23 cellular contexts compared by ENCODE assay signal in genomic region chr6:140846518-140847277, GRCh38.
DNase-seq lines count a peak whose midpoint lies in the region; ATAC-seq, FAIRE-seq and TF ChIP-seq lines count a peak whose summit lies in the region.
"Had no signal": no experiment of that assay in that cellular context is flagged by ENCODE, and none has a peak within 500 bp of the region (broad histone marks: within the 10 kb centered on the region; RNA-seq: fewer than 3 reads in every experiment).

No MANE protein-coding gene starts in this region.

- no peaks in the 10 kb centered on the region for H3K9me2 ChIP-seq in HCT116 (ENCODE audit: insufficient read depth)

- H3K4me1 Mint-ChIP-seq in astrocyte (ENCODE audit: low read depth, unreplicated experiment): no peaks in the 10 kb centered on the region
- H3K4me1 Mint-ChIP-seq in glutamatergic neuron (ENCODE audit: low read depth, unreplicated experiment): no peaks in the 10 kb centered on the region
- no peaks in the 10 kb centered on the region for H3K4me1 Mint-ChIP-seq in stimulated activated memory B cell treated with anti-CD40 and anti-IgM and Interleukin-4, amounts not matched to agents 10 μg/mL and 1 μg/mL and 100 μg/mL, for 72 hours
- H3K4me1 Mint-ChIP-seq: activated B cell treated with CpG ODN at 0.5 μM for 24 hours; activated T-helper 17 cell treated with anti-CD3 and anti-CD28 coated beads, Interleukin-2, amount 50 U/mL, for 72 hours; immature natural killer cell had no signal

- H3K36me3 ChIP-seq in HCT116 (ENCODE audit: control insufficient read depth in 1 of 2, insufficient read depth in 2 of 2, low read length in 2 of 2) (peaks cover 0 to 5% of the 10 kb centered on the region in 2 experiments; a peak in 1 of 4 replicates), astrocyte (ENCODE audit: insufficient read depth, low read length) (no peaks in the 10 kb centered on the region), skeletal muscle satellite cell (ENCODE audit: insufficient read depth, low read length) (no peaks in the 10 kb centered on the region), adrenal gland (replicated peaks in 1 of 2) (no peaks in the 10 kb centered on the region)
- H3K36me3 ChIP-seq: suprapubic skin had no signal

- no peak for TF ChIP-seq POLR2A in HCT116 (IDR thresholded peaks at IDR 0.05; ENCODE audit: borderline replicate concordance, extremely low read depth, insufficient read depth, insufficient read length)
- TF ChIP-seq POLR2A in adrenal gland (IDR thresholded peaks at IDR 0.05): no peak

- 69 to 75% (median 72%) methylated on average over 3 of the region's 3 CpGs for WGBS in adrenal gland, 4 donors

- TF ChIP-seq RAD21 in HCT116 (IDR thresholded peaks at IDR 0.05; ENCODE audit: low read depth): no peak

- no peak for ATAC-seq in HCT116
- no peak for ATAC-seq in stimulated activated memory B cell treated with anti-CD40 and anti-IgM and Interleukin-4, amounts not matched to agents 10 μg/mL and 1 μg/mL and 100 μg/mL, for 72 hours
- ATAC-seq: activated T-helper 17 cell treated with anti-CD3 and anti-CD28 coated beads, Interleukin-2, amount 50 U/mL, for 72 hours; Panc1; right cardiac atrium had no signal

- no peaks in the 10 kb centered on the region for H4K20me1 ChIP-seq in HCT116 (ENCODE audit: insufficient read depth)
- no peaks in the 10 kb centered on the region for H4K20me1 ChIP-seq in astrocyte (ENCODE audit: insufficient read depth, low read length)

- H3K9ac ChIP-seq in HCT116 (ENCODE audit: low read length) (no peak overlapping the region), astrocyte (ENCODE audit: low read length) (no peak overlapping the region), skeletal muscle satellite cell (ENCODE audit: low read depth, low read length) (peak overlapping the region; percentile 68)

- H3K4me3 Mint-ChIP-seq in astrocyte (ENCODE audit: unreplicated experiment) (no peak overlapping the region), glutamatergic neuron (ENCODE audit: unreplicated experiment) (no peak overlapping the region)
- H3K4me3 Mint-ChIP-seq in stimulated activated memory B cell treated with anti-CD40 and anti-IgM and Interleukin-4, amounts not matched to agents 10 μg/mL and 1 μg/mL and 100 μg/mL, for 72 hours: no peak overlapping the region
- H3K4me3 Mint-ChIP-seq: activated B cell treated with CpG ODN at 0.5 μM for 24 hours; activated T-helper 17 cell treated with anti-CD3 and anti-CD28 coated beads, Interleukin-2, amount 50 U/mL, for 72 hours; immature natural killer cell had no signal

- BruUV-seq in HCT116 (replicated peaks; lab: Mats Ljungman, UMichigan): no TSS peak

- peak overlapping the region; percentile 22 for H3K4me2 ChIP-seq in HCT116 (ENCODE audit: low read length)
- no peak overlapping the region for H3K4me2 ChIP-seq in astrocyte (ENCODE audit: low read length)
- H3K4me2 ChIP-seq in skeletal muscle satellite cell (ENCODE audit: low read length): peak overlapping the region; percentile 33

- POLR2A ChIA-PET in HCT116 (lab: Charles Lee): no interaction called here

- H3K27me3 Mint-ChIP-seq in astrocyte (ENCODE audit: low read depth, unreplicated experiment) (no peaks in the 10 kb centered on the region), glutamatergic neuron (ENCODE audit: unreplicated experiment) (no peaks in the 10 kb centered on the region)
- H3K27me3 Mint-ChIP-seq in stimulated activated memory B cell treated with anti-CD40 and anti-IgM and Interleukin-4, amounts not matched to agents 10 μg/mL and 1 μg/mL and 100 μg/mL, for 72 hours: no peaks in the 10 kb centered on the region
- H3K27me3 Mint-ChIP-seq: activated B cell treated with CpG ODN at 0.5 μM for 24 hours had no signal

- no peak for DNase-seq in HCT116 (ENCODE audit: low read depth, low spot score)
- DNase-seq in astrocyte (ENCODE audit: low read depth): peak; percentile 57
- DNase-seq in fibroblast of the conjunctiva (ENCODE audit: low read depth): peak; percentile 46
- DNase-seq in glutamatergic neuron: no peak
- no peak for DNase-seq in adrenal gland
- DNase-seq: activated B cell treated with CpG ODN at 0.5 μM for 24 hours; activated CD8-positive, alpha-beta memory T cell treated with anti-CD3 and anti-CD28 coated beads for 24 hours; aorta; DND-41; immature natural killer cell; NCI-H2081; NCI-H526 treated with DMSO at 0.1 percent for 48 hours; right cardiac atrium; stimulated activated CD4-positive, alpha-beta T cell treated with anti-CD3 and anti-CD28 coated beads, Interleukin-1b, Interleukin-23, amount 100 ng/mL, for 48 hours; T-helper 1 cell had no signal

- H3K27ac ChIP-seq in HCT116 (ENCODE audit: low read depth, low read length) (peak overlapping the region; percentile 24; the same call in 1 of the 2 replicates), astrocyte (ENCODE audit: low read depth, low read length) (peak overlapping the region; percentile 43), adrenal gland (no peak overlapping the region)
- H3K27ac ChIP-seq: suprapubic skin had no signal

- H3K4me1 ChIP-seq in HCT116 (ENCODE audit: control insufficient read depth in 1 of 2, insufficient read depth in 2 of 2, low read length in 2 of 2) (peaks cover 14 to 29% of the 10 kb centered on the region in 2 experiments), astrocyte (ENCODE audit: insufficient read depth, low read length) (peaks cover 15% of the 10 kb centered on the region), skeletal muscle satellite cell (ENCODE audit: control insufficient read depth, insufficient read depth, low read length) (peaks cover 57% of the 10 kb centered on the region), adrenal gland (replicated peaks in 1 of 2) (peaks cover 5 to 14% of the 10 kb centered on the region in 2 donors)
- H3K4me1 ChIP-seq: suprapubic skin had no signal

- H2AFZ ChIP-seq in HCT116 (ENCODE audit: low read depth, low read length, poor library complexity, severe bottlenecking) (no peak overlapping the region), astrocyte (ENCODE audit: low read depth, low read length) (no peak overlapping the region)

- CTCF ChIA-PET in HCT116 (lab: Charles Lee): no interaction called here

- H3K27ac Mint-ChIP-seq in astrocyte (ENCODE audit: unreplicated experiment) (no peak overlapping the region), glutamatergic neuron (ENCODE audit: unreplicated experiment) (no peak overlapping the region)
- no peak overlapping the region for H3K27ac Mint-ChIP-seq in stimulated activated memory B cell treated with anti-CD40 and anti-IgM and Interleukin-4, amounts not matched to agents 10 μg/mL and 1 μg/mL and 100 μg/mL, for 72 hours
- H3K27ac Mint-ChIP-seq: activated B cell treated with CpG ODN at 0.5 μM for 24 hours; activated T-helper 17 cell treated with anti-CD3 and anti-CD28 coated beads, Interleukin-2, amount 50 U/mL, for 72 hours; immature natural killer cell had no signal

- H3K9me3 ChIP-seq in HCT116 (ENCODE audit: control insufficient read depth in 1 of 2, insufficient read depth in 1 of 2, low read depth in 1 of 2, low read length in 2 of 2): no peaks in the 10 kb centered on the region
- H3K9me3 ChIP-seq in astrocyte (ENCODE audit: insufficient read depth, low read depth, low read length): no peaks in the 10 kb centered on the region
- H3K9me3 ChIP-seq in skeletal muscle satellite cell (replicated peaks; ENCODE audit: low read length): no peaks in the 10 kb centered on the region
- no peaks in the 10 kb centered on the region for H3K9me3 ChIP-seq in adrenal gland (replicated peaks in 1 of 3)
- H3K9me3 ChIP-seq: suprapubic skin had no signal

- intact Hi-C loops in HCT116 (cut with micrococcal nuclease) (no loop called here), adrenal gland (cut with DNase I) (no loop called here)

- peaks cover 19% of the 10 kb centered on the region for H3K79me2 ChIP-seq in HCT116 (ENCODE audit: insufficient read depth, low read length)
- no peaks in the 10 kb centered on the region for H3K79me2 ChIP-seq in astrocyte (ENCODE audit: insufficient read depth, low read length)

- no peak for TF ChIP-seq CTCF in HCT116 (IDR thresholded peaks at IDR 0.05 in 2 of 3, conservative IDR thresholded peaks at IDR 0.05 in 1 of 3; ENCODE audit: borderline replicate concordance in 1 of 3, insufficient read depth in 1 of 3, low read depth in 2 of 3, low read length in 2 of 3)
- TF ChIP-seq CTCF in astrocyte (IDR thresholded peaks at IDR 0.05; ENCODE audit: insufficient read depth, low read depth, low read length): no peak
- TF ChIP-seq CTCF in glutamatergic neuron (IDR thresholded peaks at IDR 0.05; ENCODE audit: partially characterized antibody, unreplicated experiment): no peak
- TF ChIP-seq CTCF in adrenal gland (IDR thresholded peaks at IDR 0.05): no peak

- H3K9me3 Mint-ChIP-seq in astrocyte (ENCODE audit: unreplicated experiment) (no peaks in the 10 kb centered on the region), glutamatergic neuron (ENCODE audit: unreplicated experiment) (no peaks in the 10 kb centered on the region)
- H3K9me3 Mint-ChIP-seq in stimulated activated memory B cell treated with anti-CD40 and anti-IgM and Interleukin-4, amounts not matched to agents 10 μg/mL and 1 μg/mL and 100 μg/mL, for 72 hours: no peaks in the 10 kb centered on the region
- H3K9me3 Mint-ChIP-seq: activated B cell treated with CpG ODN at 0.5 μM for 24 hours; activated T-helper 17 cell treated with anti-CD3 and anti-CD28 coated beads, Interleukin-2, amount 50 U/mL, for 72 hours had no signal

- RAD21 ChIA-PET in HCT116 (lab: Charles Lee; ENCODE audit: low non-redundant PET in 1 of 2, low total read pairs in 2 of 2, uncharacterized antibody in 2 of 2, unreplicated experiment in 2 of 2): interaction anchor here in 1 of 2 experiments (0.6 kb wide), 1 partner anchor 13 kb away, joined by 3 read pairs; no protein-coding TSS in a partner anchor

- H3K4me3 ChIP-seq in HCT116 (replicated peaks in 1 of 2; ENCODE audit: low read depth in 1 of 2, low read length in 2 of 2) (no peak overlapping the region), astrocyte (ENCODE audit: insufficient read depth, low read depth, low read length) (no peak overlapping the region), skeletal muscle satellite cell (ENCODE audit: low read length) (peak overlapping the region; percentile 18), adrenal gland (no peak overlapping the region)
- H3K4me3 ChIP-seq: MG63, suprapubic skin had no signal

- no peaks in the 10 kb centered on the region for H3K36me3 Mint-ChIP-seq in astrocyte (ENCODE audit: low read depth, unreplicated experiment)
- H3K36me3 Mint-ChIP-seq in glutamatergic neuron (ENCODE audit: unreplicated experiment): no peaks in the 10 kb centered on the region
- no peaks in the 10 kb centered on the region for H3K36me3 Mint-ChIP-seq in stimulated activated memory B cell treated with anti-CD40 and anti-IgM and Interleukin-4, amounts not matched to agents 10 μg/mL and 1 μg/mL and 100 μg/mL, for 72 hours
- H3K36me3 Mint-ChIP-seq: immature natural killer cell had no signal

- FAIRE-seq in astrocyte (lab: Jason Lieb, UNC): no peak
- FAIRE-seq: H1, HTR-8/SVneo had no signal

- H3K27me3 ChIP-seq in HCT116 (ENCODE audit: insufficient read depth, low read length): no peaks in the 10 kb centered on the region
- H3K27me3 ChIP-seq in astrocyte (ENCODE audit: insufficient read depth, low read length): no peaks in the 10 kb centered on the region
- H3K27me3 ChIP-seq in skeletal muscle satellite cell (ENCODE audit: control insufficient read depth, insufficient read depth, low read length): no peaks in the 10 kb centered on the region
- no peaks in the 10 kb centered on the region for H3K27me3 ChIP-seq in adrenal gland
- H3K27me3 ChIP-seq: MG63, suprapubic skin had no signal

Comparison
In these comparisons a context has a peak if more than half of its experiments do, and no peak if none do; other contexts are left out.
1. DNase-seq: peak in astrocyte (single experiment) and fibroblast of the conjunctiva (single experiment); none in HCT116 (single experiment), glutamatergic neuron (single experiment) and adrenal gland (0 of 7).
2. H3K27ac ChIP-seq: peak in HCT116 (single experiment) and astrocyte (single experiment); none in adrenal gland (0 of 5).